18 cellular contexts compared by ENCODE assay signal in genomic region chr11:63572026-63572688, GRCh38. TPM values are rescaled to one million over a fixed set of nuclear protein-coding genes. Genes with fewer than 3 reads are reported as not detected.
DNase-seq lines count a peak whose midpoint lies in the region; ATAC-seq and TF ChIP-seq lines count a peak whose summit lies in the region.
"Had no signal": no experiment of that assay in that cellular context is flagged by ENCODE, and none has a peak within 500 bp of the region (broad histone marks: within the 10 kb centered on the region; RNA-seq: fewer than 3 reads in every experiment).

No MANE protein-coding gene starts in this region.

- H3K27ac ChIP-seq in subcutaneous abdominal adipose tissue (ENCODE audit: low read depth, low read length): peak overlapping the region; percentile 49
- no peak overlapping the region for H3K27ac ChIP-seq in esophagus squamous epithelium
- H3K27ac ChIP-seq: upper lobe of right lung had no signal

- POLR2A ChIA-PET in activated CD8-positive, alpha-beta T cell treated with anti-CD3 and anti-CD28 coated beads for 36 hours (lab: Charles Lee): no interaction called here
- POLR2A ChIA-PET in activated CD8-positive, alpha-beta T cell treated with anti-CD3 and anti-CD28 coated beads, Interleukin-2, amount 10 ng/mL, durations not matched to agents 7 days and 5 days (lab: Charles Lee): no interaction called here

- 59 to 66% methylated on average over 3 of the region's 3 CpGs for WGBS in esophagus squamous epithelium, 2 donors

- H3K4me3 ChIP-seq in subcutaneous abdominal adipose tissue (ENCODE audit: low read depth in 1 of 5, low read length in 5 of 5) (no peak overlapping the region), esophagus squamous epithelium (no peak overlapping the region)
- H3K4me3 ChIP-seq: HAP-1, upper lobe of right lung had no signal

- ATAC-seq in activated CD8-positive, alpha-beta T cell treated with anti-CD3 and anti-CD28 coated beads for 36 hours: no peak
- ATAC-seq in activated CD8-positive, alpha-beta T cell treated with anti-CD3 and anti-CD28 coated beads, Interleukin-2, amount 10 ng/mL, durations not matched to agents 7 days and 5 days: no peak
- ATAC-seq in HG03342 (IDR thresholded peaks at IDR 0.05; ENCODE audit: unreplicated experiment): peak; percentile 51
- no peak for ATAC-seq in T-helper 17 cell
- no peak for ATAC-seq in GM19023 (IDR thresholded peaks at IDR 0.05; ENCODE audit: unreplicated experiment)
- ATAC-seq: upper lobe of right lung had no signal

- intact Hi-C loops in activated CD8-positive, alpha-beta T cell treated with anti-CD3 and anti-CD28 coated beads for 36 hours (cut with micrococcal nuclease): no loop called here
- intact Hi-C loops in esophagus squamous epithelium (cut with DNase I): no loop called here

- H3K27me3 ChIP-seq in subcutaneous abdominal adipose tissue (ENCODE audit: control insufficient read depth in 5 of 5, insufficient read depth in 4 of 5, low read length in 5 of 5) (no peaks in the 10 kb centered on the region), esophagus squamous epithelium (no peaks in the 10 kb centered on the region)
- H3K27me3 ChIP-seq: upper lobe of right lung had no signal

- peaks cover 11 to 45% (median 36%) of the 10 kb centered on the region in 5 donors for H3K4me1 ChIP-seq in subcutaneous abdominal adipose tissue (ENCODE audit: control insufficient read depth in 5 of 5, insufficient read depth in 5 of 5, low read length in 5 of 5)
- peaks cover 8 to 34% (median 24%) of the 10 kb centered on the region in 3 donors for H3K4me1 ChIP-seq in esophagus squamous epithelium

- H3K27ac Mint-ChIP-seq in activated CD8-positive, alpha-beta T cell treated with anti-CD3 and anti-CD28 coated beads for 36 hours: no peak overlapping the region
- no peak overlapping the region for H3K27ac Mint-ChIP-seq in activated CD8-positive, alpha-beta T cell treated with anti-CD3 and anti-CD28 coated beads, Interleukin-2, amount 10 ng/mL, durations not matched to agents 7 days and 5 days
- H3K27ac Mint-ChIP-seq in T-helper 17 cell: peak overlapping the region; percentile 70

- H3K36me3 ChIP-seq in subcutaneous abdominal adipose tissue (ENCODE audit: control insufficient read depth in 5 of 5, insufficient read depth in 5 of 5, low read length in 5 of 5): peaks cover 4 to 25% (median 7%) of the 10 kb centered on the region in 5 donors
- no peaks in the 10 kb centered on the region for H3K36me3 ChIP-seq in esophagus squamous epithelium
- H3K36me3 ChIP-seq: upper lobe of right lung had no signal

- H3K4me1 Mint-ChIP-seq in activated CD8-positive, alpha-beta T cell treated with anti-CD3 and anti-CD28 coated beads for 36 hours (ENCODE audit: low read depth): peaks cover 35% of the 10 kb centered on the region
- peaks cover 32% of the 10 kb centered on the region for H3K4me1 Mint-ChIP-seq in activated CD8-positive, alpha-beta T cell treated with anti-CD3 and anti-CD28 coated beads, Interleukin-2, amount 10 ng/mL, durations not matched to agents 7 days and 5 days (ENCODE audit: low read depth)
- H3K4me1 Mint-ChIP-seq in T-helper 17 cell: peaks cover 24% of the 10 kb centered on the region

- no peaks in the 10 kb centered on the region for H3K9me3 ChIP-seq in T-helper 17 cell (ENCODE audit: control insufficient read depth, low read length, poor library complexity, severe bottlenecking)
- H3K9me3 ChIP-seq in subcutaneous abdominal adipose tissue (ENCODE audit: control insufficient read depth in 5 of 5, low read length in 5 of 5): no peaks in the 10 kb centered on the region
- H3K9me3 ChIP-seq in esophagus squamous epithelium: no peaks in the 10 kb centered on the region
- H3K9me3 ChIP-seq: HAP-1, SK-N-SH, upper lobe of right lung had no signal

- no peaks in the 10 kb centered on the region for H3K27me3 Mint-ChIP-seq in activated CD8-positive, alpha-beta T cell treated with anti-CD3 and anti-CD28 coated beads for 36 hours
- peaks cover 2% of the 10 kb centered on the region for H3K27me3 Mint-ChIP-seq in activated CD8-positive, alpha-beta T cell treated with anti-CD3 and anti-CD28 coated beads, Interleukin-2, amount 10 ng/mL, durations not matched to agents 7 days and 5 days (ENCODE audit: low read depth)
- no peaks in the 10 kb centered on the region for H3K27me3 Mint-ChIP-seq in T-helper 17 cell

- H3K9ac ChIP-seq in subcutaneous abdominal adipose tissue (ENCODE audit: low read length in 5 of 5): no peak overlapping the region
- H3K9ac ChIP-seq: SK-N-SH had no signal

- no peaks in the 10 kb centered on the region for H3K36me3 Mint-ChIP-seq in activated CD8-positive, alpha-beta T cell treated with anti-CD3 and anti-CD28 coated beads for 36 hours (ENCODE audit: low read depth)
- peaks cover 15% of the 10 kb centered on the region for H3K36me3 Mint-ChIP-seq in activated CD8-positive, alpha-beta T cell treated with anti-CD3 and anti-CD28 coated beads, Interleukin-2, amount 10 ng/mL, durations not matched to agents 7 days and 5 days (ENCODE audit: low read depth)
- peaks cover 4% of the 10 kb centered on the region for H3K36me3 Mint-ChIP-seq in T-helper 17 cell (ENCODE audit: low read depth)

- peak; percentile 23 for TF ChIP-seq CTCF in activated CD8-positive, alpha-beta T cell treated with anti-CD3 and anti-CD28 coated beads for 36 hours (IDR thresholded peaks at IDR 0.05)
- TF ChIP-seq CTCF in esophagus squamous epithelium (IDR thresholded peaks at IDR 0.05): no peak

- no peak for TF ChIP-seq POLR2A in esophagus squamous epithelium (IDR thresholded peaks at IDR 0.05)

- DNase-seq in activated CD8-positive, alpha-beta T cell treated with anti-CD3 and anti-CD28 coated beads for 36 hours: no peak
- DNase-seq in activated CD8-positive, alpha-beta T cell treated with anti-CD3 and anti-CD28 coated beads, Interleukin-2, amount 10 ng/mL, durations not matched to agents 7 days and 5 days: no peak
- DNase-seq in T-helper 17 cell (no peak), esophagus squamous epithelium (lab: John Stamatoyannopoulos, UW) (no peak), NCI-H1417 treated with DMSO at 0.1 percent for 48 hours (lab: John Stamatoyannopoulos, UW) (no peak)
- DNase-seq: activated CD4-positive, alpha-beta T cell treated with anti-CD3 and anti-CD28 coated beads for 1 hour; activated T-cell treated with anti-CD3 and anti-CD28 coated beads, Interleukin-2, amount 50 U/mL, for 1 hour; mesenchymal stem cell; NCI-H2029; NCI-H774; occipital lobe; SK-N-SH; upper lobe of right lung had no signal

- CTCF ChIA-PET in activated CD8-positive, alpha-beta T cell treated with anti-CD3 and anti-CD28 coated beads for 36 hours (lab: Charles Lee): no interaction called here
- CTCF ChIA-PET in activated CD8-positive, alpha-beta T cell treated with anti-CD3 and anti-CD28 coated beads, Interleukin-2, amount 10 ng/mL, durations not matched to agents 7 days and 5 days (lab: Charles Lee): no interaction called here

- no peak overlapping the region for H3K4me3 Mint-ChIP-seq in activated CD8-positive, alpha-beta T cell treated with anti-CD3 and anti-CD28 coated beads for 36 hours
- no peak overlapping the region for H3K4me3 Mint-ChIP-seq in activated CD8-positive, alpha-beta T cell treated with anti-CD3 and anti-CD28 coated beads, Interleukin-2, amount 10 ng/mL, durations not matched to agents 7 days and 5 days
- no peak overlapping the region for H3K4me3 Mint-ChIP-seq in T-helper 17 cell

- peaks cover 1% of the 10 kb centered on the region for H3K9me3 Mint-ChIP-seq in activated CD8-positive, alpha-beta T cell treated with anti-CD3 and anti-CD28 coated beads for 36 hours
- no peaks in the 10 kb centered on the region for H3K9me3 Mint-ChIP-seq in activated CD8-positive, alpha-beta T cell treated with anti-CD3 and anti-CD28 coated beads, Interleukin-2, amount 10 ng/mL, durations not matched to agents 7 days and 5 days (ENCODE audit: insufficient read depth)

RNA-seq across cellular contexts. Expression of gene PLAAT2, which starts 9.0 kb away (rescaled TPM):
- under 1 TPM in 1 of 2 experiments, not detected in 1; 0.38 TPM for total RNA-seq in activated CD8-positive, alpha-beta T cell treated with anti-CD3 and anti-CD28 coated beads for 36 hours
- total RNA-seq in activated CD8-positive, alpha-beta T cell treated with anti-CD3 and anti-CD28 coated beads, Interleukin-2, amount 10 ng/mL, durations not matched to agents 7 days and 5 days: under 1 TPM in 1 of 2 experiments, not detected in 1; 0.57 TPM
- total RNA-seq in T-helper 17 cell: under 1 TPM in 1 of 2 donors, not detected in 1; 0.63 TPM
- under 1 TPM in 1 of 4 donors, not detected in 3; 0.47 TPM for total RNA-seq in esophagus squamous epithelium
- total RNA-seq: A673, occipital lobe had no signal

RNA-seq across cellular contexts. Expression of gene PLAAT4, which starts 35.5 kb away (rescaled TPM):
- 10 to 100 TPM; 24.1 to 26.2 TPM for total RNA-seq in activated CD8-positive, alpha-beta T cell treated with anti-CD3 and anti-CD28 coated beads for 36 hours
- 10 to 100 TPM; 97.5 to 99.8 TPM for total RNA-seq in activated CD8-positive, alpha-beta T cell treated with anti-CD3 and anti-CD28 coated beads, Interleukin-2, amount 10 ng/mL, durations not matched to agents 7 days and 5 days
- 100 to 1,000 TPM in 1 of 2 donors, 10 to 100 TPM in 1; 80.8 to 110 TPM for total RNA-seq in T-helper 17 cell
- total RNA-seq in esophagus squamous epithelium: 10 to 100 TPM in 2 of 4 donors, 1 to 10 TPM in 2; 3.9 to 32.6 (median 11.7) TPM

RNA-seq across cellular contexts. Expression of gene PLAAT3, which starts 42.1 kb away (rescaled TPM):
- 1 to 10 TPM; 4.8 to 6.5 TPM for total RNA-seq in activated CD8-positive, alpha-beta T cell treated with anti-CD3 and anti-CD28 coated beads for 36 hours
- total RNA-seq in activated CD8-positive, alpha-beta T cell treated with anti-CD3 and anti-CD28 coated beads, Interleukin-2, amount 10 ng/mL, durations not matched to agents 7 days and 5 days: 10 to 100 TPM in 1 of 2 experiments, 1 to 10 TPM in 1; 9.7 to 10.4 TPM
- 1 to 10 TPM; 2.5 to 3.3 TPM for total RNA-seq in T-helper 17 cell
- total RNA-seq in esophagus squamous epithelium: 10 to 100 TPM in 1 of 4 donors, 1 to 10 TPM in 2, under 1 TPM in 1; 0.57 to 15.4 (median 4.5) TPM
